1 cellular context compared by ENCODE assay signal in genomic region chr1:179828554-179829110, GRCh38.
TF ChIP-seq lines count a peak whose summit lies in the region.

No MANE protein-coding gene starts in this region.

TF ChIP-seq in H1, 55 proteins besides CTCF, POLR2A, EP300 and RAD21:
- TF ChIP-seq CHD1 (IDR thresholded peaks at IDR 0.05; ENCODE audit: low read depth, low read length) (no peak), PHF8 (conservative IDR thresholded peaks at IDR 0.05; ENCODE audit: low read depth, low read length) (no peak)
TF ChIP-seq in H1: peak in this region for 0.
